In the genomic region with DNA sequence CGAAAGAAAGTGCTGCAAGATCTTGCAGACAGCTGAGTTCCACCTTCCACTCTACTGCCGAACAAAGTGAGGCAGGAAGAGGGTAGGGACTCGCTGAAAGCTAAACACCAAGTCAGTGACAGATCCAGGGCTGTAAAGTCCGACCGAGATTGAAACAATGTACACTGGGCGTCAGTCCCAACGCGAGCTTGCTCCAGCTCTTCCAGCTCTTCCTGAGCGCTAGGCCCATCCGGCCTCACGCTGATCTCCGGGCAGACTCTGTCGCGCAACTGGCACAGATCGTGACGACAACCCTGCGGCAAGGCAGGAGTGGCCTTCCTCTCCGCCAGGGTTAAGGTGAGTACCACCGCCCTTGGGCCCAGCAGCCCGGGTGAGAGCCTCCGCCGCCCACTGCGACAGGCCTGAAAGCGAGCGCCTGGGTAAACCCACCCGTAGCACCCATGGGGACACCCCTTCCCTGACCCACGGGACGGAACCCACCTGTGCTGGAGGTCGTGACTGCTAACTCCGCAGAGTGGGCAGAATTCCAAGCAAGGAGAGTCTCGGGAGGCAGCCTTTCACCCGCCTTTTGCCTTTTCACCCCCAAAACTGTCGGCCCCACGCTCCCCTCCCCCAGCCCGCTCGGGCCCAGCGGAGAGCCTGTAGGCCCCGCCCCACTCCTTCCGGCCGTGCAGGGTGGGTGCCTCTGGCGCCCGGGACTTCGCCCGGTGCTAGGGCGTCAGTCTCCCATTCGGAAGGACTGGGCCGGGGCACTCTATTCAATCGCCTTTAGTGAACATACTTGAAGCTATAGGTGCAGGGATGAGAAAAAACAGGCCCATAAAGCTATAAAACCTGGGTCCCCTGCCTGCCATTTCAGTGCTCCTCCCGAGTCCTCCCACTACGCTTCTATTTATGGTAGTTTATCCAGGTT, we compare ENCODE assay signal across 8 cellular contexts. TPM values are rescaled to one million over a fixed set of nuclear protein-coding genes. Genes with fewer than 3 reads are reported as not detected.
DNase-seq lines count a peak whose midpoint lies in the region; ATAC-seq and TF ChIP-seq lines count a peak whose summit lies in the region.

A gene (plus strand): TSS at position 275 of the 913 bp plus-strand sequence.
A gene with protein sequence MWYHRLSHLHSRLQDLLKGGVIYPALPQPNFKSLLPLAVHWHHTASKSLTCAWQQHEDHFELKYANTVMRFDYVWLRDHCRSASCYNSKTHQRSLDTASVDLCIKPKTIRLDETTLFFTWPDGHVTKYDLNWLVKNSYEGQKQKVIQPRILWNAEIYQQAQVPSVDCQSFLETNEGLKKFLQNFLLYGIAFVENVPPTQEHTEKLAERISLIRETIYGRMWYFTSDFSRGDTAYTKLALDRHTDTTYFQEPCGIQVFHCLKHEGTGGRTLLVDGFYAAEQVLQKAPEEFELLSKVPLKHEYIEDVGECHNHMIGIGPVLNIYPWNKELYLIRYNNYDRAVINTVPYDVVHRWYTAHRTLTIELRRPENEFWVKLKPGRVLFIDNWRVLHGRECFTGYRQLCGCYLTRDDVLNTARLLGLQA (minus strand): TSS at position 641 of the 913 bp plus-strand sequence. CDS start 67,676 bp downstream, outside the sequence.

- H3K4me3 ChIP-seq in Jurkat, Clone E6-1 (ENCODE audit: low read length): peak within 1 kb of the TSS; percentile 78
- peak within 1 kb of the TSS; percentile 72 to 99 for H3K4me3 ChIP-seq in gastroesophageal sphincter
- peak within 1 kb of the TSS; percentile 55 for H3K4me3 ChIP-seq in neuron (ENCODE audit: low read length)

- WGBS in gastroesophageal sphincter (ENCODE audit: low coverage in 1 of 2), 2 donors: 3 to 45% methylated on average over 5 to 17 of the region's 50 CpGs

- H3K27ac ChIP-seq in gastroesophageal sphincter: peak within 1 kb of the TSS; percentile 85 to 90 (median 90)
- H3K27ac ChIP-seq in substantia nigra (ENCODE audit: low read depth, low read length, poor library complexity, severe bottlenecking): peak within 1 kb of the TSS; percentile 67

- TF ChIP-seq POLR2A in gastroesophageal sphincter (IDR thresholded peaks at IDR 0.05): no peak

- H3K27me3 ChIP-seq in gastroesophageal sphincter (no peaks in the 10 kb centered on the region), neuron (ENCODE audit: insufficient read depth, low read length) (no peaks in the 10 kb centered on the region)

- TF ChIP-seq CTCF in gastroesophageal sphincter (IDR thresholded peaks at IDR 0.05): no peak

- DNase-seq in DMS79 treated with DMSO at 0.1 percent for 48 hours (lab: John Stamatoyannopoulos, UW) (peak; percentile 37), SHP77 (lab: John Stamatoyannopoulos, UW) (peak; percentile 23 to 48), substantia nigra (lab: John Stamatoyannopoulos, UW) (peak in 41 of 49 donors; percentile 4 to 73 (median 34))
- DNase-seq in Jurkat, Clone E6-1 (ENCODE audit: low read depth, low spot score): peak; percentile 33
- peak; percentile 63 for DNase-seq in activated naive CD4-positive, alpha-beta T cell treated with Interleukin-2 at 50 U/mL for 16 hours

- H3K36me3 ChIP-seq in gastroesophageal sphincter (no peaks in the 10 kb centered on the region), neuron (ENCODE audit: insufficient read depth, low read length) (no peaks in the 10 kb centered on the region)

- peaks cover 0 to 10% (median 0%) of the 10 kb centered on the region in 3 donors for H3K4me1 ChIP-seq in gastroesophageal sphincter
- no peaks in the 10 kb centered on the region for H3K4me1 ChIP-seq in neuron (ENCODE audit: insufficient read depth, low read length)

- H3K9me3 ChIP-seq in gastroesophageal sphincter (no peaks in the 10 kb centered on the region), neuron (ENCODE audit: low read length) (peaks cover 2% of the 10 kb centered on the region)

- H2AFZ ChIP-seq in neuron (ENCODE audit: low read depth, low read length): peak within 1 kb of the TSS; percentile 29

- ATAC-seq in GM21717 (IDR thresholded peaks at IDR 0.05; ENCODE audit: unreplicated experiment) (peak; percentile 90), gastroesophageal sphincter (peak; percentile 92)

- TF ChIP-seq EP300 in gastroesophageal sphincter (IDR thresholded peaks at IDR 0.05): no peak

RNA-seq across cellular contexts. Expression of the first gene that starts in this region (rescaled TPM):
- polyA plus RNA-seq in Jurkat, Clone E6-1 (2012; ENCODE audit: insufficient read depth, insufficient read length): 0.22 TPM
- total RNA-seq in gastroesophageal sphincter: 1 to 10 TPM in 3 of 4 donors, under 1 TPM in 1; 0.69 to 1.2 (median 1.1) TPM

RNA-seq across cellular contexts. Expression of the second gene that starts in this region (rescaled TPM):
- 19.9 TPM for polyA plus RNA-seq in Jurkat, Clone E6-1 (2012; ENCODE audit: insufficient read depth, insufficient read length)
- total RNA-seq in gastroesophageal sphincter: 10 to 100 TPM; 14.0 to 29.9 (median 16.9) TPM

Comparison
In these comparisons a context has a peak if more than half of its experiments do, and no peak if none do; other contexts are left out.
1. Peak in every context shown above with its lines: DNase-seq, ATAC-seq, H3K4me3 ChIP-seq and H3K27ac ChIP-seq.